Comparison of ENCODE assay signal across 13 cellular contexts in the genomic region with DNA sequence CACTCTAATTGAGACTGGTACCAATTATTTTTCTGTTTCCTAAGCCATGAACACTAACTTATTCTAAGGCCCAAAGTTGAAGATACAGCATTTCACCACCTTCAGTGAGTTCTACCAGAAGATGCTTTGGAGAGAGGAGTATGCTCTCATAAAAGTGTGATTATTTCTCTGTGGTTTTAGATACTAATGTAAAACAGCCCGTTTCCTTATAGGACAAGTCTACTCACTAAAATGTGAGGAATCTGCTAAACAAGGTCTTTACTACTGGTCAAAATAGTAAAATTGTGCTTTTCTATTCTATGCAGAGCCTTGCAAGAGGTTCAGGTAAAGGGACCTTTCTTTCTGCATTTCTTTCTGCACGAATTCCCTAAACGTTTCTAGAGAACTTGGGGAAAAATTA. TPM values are rescaled to one million over a fixed set of nuclear protein-coding genes. Genes with fewer than 3 reads are reported as not detected.
DNase-seq lines count a peak whose midpoint lies in the region; ATAC-seq and TF ChIP-seq lines count a peak whose summit lies in the region.
"Had no signal": no experiment of that assay in that cellular context is flagged by ENCODE, and none has a peak within 500 bp of the region (broad histone marks: within the 10 kb centered on the region; RNA-seq: fewer than 3 reads in every experiment).

No MANE protein-coding gene starts in this region.

- no peaks in the 10 kb centered on the region for H3K9me3 ChIP-seq in CD4-positive, alpha-beta memory T cell (ENCODE audit: control insufficient read depth in 1 of 2, low read length in 2 of 2)
- H3K9me3 ChIP-seq in PC-9 (ENCODE audit: insufficient read depth, low read depth) (no peaks in the 10 kb centered on the region), esophagus squamous epithelium (no peaks in the 10 kb centered on the region), neuron (ENCODE audit: low read length) (no peaks in the 10 kb centered on the region), SJCRH30 (replicated peaks) (no peaks in the 10 kb centered on the region), MM.1S (replicated peaks; ENCODE audit: insufficient read depth, low read length) (no peaks in the 10 kb centered on the region)
- H3K9me3 ChIP-seq: testis had no signal

- H3K4me2 ChIP-seq in PC-9 (peak overlapping the region; percentile 96), MM.1S (ENCODE audit: low read depth, low read length) (no peak overlapping the region)

- H3K4me3 ChIP-seq in CD4-positive, alpha-beta memory T cell (ENCODE audit: low read length in 2 of 2): no peak overlapping the region
- peak overlapping the region; percentile 92 for H3K4me3 ChIP-seq in PC-9
- peak overlapping the region; percentile 68 to 97 (median 89) for H3K4me3 ChIP-seq in esophagus squamous epithelium
- H3K4me3 ChIP-seq in neuron (ENCODE audit: low read length): peak overlapping the region; percentile 93
- no peak overlapping the region for H3K4me3 ChIP-seq in SJCRH30
- no peak overlapping the region for H3K4me3 ChIP-seq in MM.1S (ENCODE audit: low read length)

- no peaks in the 10 kb centered on the region for H3K27me3 ChIP-seq in CD4-positive, alpha-beta memory T cell (ENCODE audit: insufficient read depth, low read length)
- no peaks in the 10 kb centered on the region for H3K27me3 ChIP-seq in PC-9 (ENCODE audit: insufficient read depth, low read depth)
- peaks cover 0 to 3% (median 0%) of the 10 kb centered on the region in 4 donors for H3K27me3 ChIP-seq in esophagus squamous epithelium
- no peaks in the 10 kb centered on the region for H3K27me3 ChIP-seq in neuron (ENCODE audit: insufficient read depth, low read length)
- H3K27me3 ChIP-seq in SJCRH30: no peaks in the 10 kb centered on the region
- no peaks in the 10 kb centered on the region for H3K27me3 ChIP-seq in MM.1S (replicated peaks; ENCODE audit: insufficient read depth, low read length)
- H3K27me3 ChIP-seq: testis had no signal

- TF ChIP-seq CTCF in PC-9 (conservative IDR thresholded peaks at IDR 0.05) (no peak), esophagus squamous epithelium (IDR thresholded peaks at IDR 0.05) (no peak), MM.1S (IDR thresholded peaks at IDR 0.05; ENCODE audit: low read length) (no peak)

- peaks cover 42% of the 10 kb centered on the region for H3F3A ChIP-seq in PC-9 (ENCODE audit: insufficient read depth, low read depth)
- no peaks in the 10 kb centered on the region for H3F3A ChIP-seq in MM.1S (ENCODE audit: insufficient read depth, low read length)

- 25 to 43% methylated on average over 3 of the region's 3 CpGs for WGBS in esophagus squamous epithelium, 2 donors

- peaks cover 4 to 15% of the 10 kb centered on the region in 2 donors for H3K27me3 Mint-ChIP-seq in CD4-positive, alpha-beta memory T cell
- H3K27me3 Mint-ChIP-seq: memory B cell had no signal

- no peaks in the 10 kb centered on the region for H4K20me1 ChIP-seq in PC-9 (ENCODE audit: insufficient read depth)
- no peaks in the 10 kb centered on the region for H4K20me1 ChIP-seq in MM.1S (ENCODE audit: insufficient read depth, low read length)

- no TSS peak for BruUV-seq in PC-9 (replicated peaks; lab: Mats Ljungman, UMichigan)

- H2AFZ ChIP-seq in PC-9: peak overlapping the region; percentile 86; the same call in 1 of the 2 replicates
- no peak overlapping the region for H2AFZ ChIP-seq in neuron (ENCODE audit: low read depth, low read length)
- H2AFZ ChIP-seq in MM.1S (ENCODE audit: low read length): no peak overlapping the region

- peak overlapping the region in 5 of 8 donors; percentile 4 to 89 (median 71) for H3K4me3 Mint-ChIP-seq in CD4-positive, alpha-beta memory T cell

- POLR2A ChIA-PET in CD4-positive, alpha-beta memory T cell (lab: Charles Lee; ENCODE audit: partially characterized antibody): no interaction called here
- POLR2A ChIA-PET in PC-9 (lab: Charles Lee; ENCODE audit: unreplicated experiment): no interaction called here

- H3K27ac ChIP-seq in CD4-positive, alpha-beta memory T cell (ENCODE audit: low read depth, low read length): no peak overlapping the region
- peak overlapping the region; percentile 94 for H3K27ac ChIP-seq in PC-9
- H3K27ac ChIP-seq in esophagus squamous epithelium: peak overlapping the region; percentile 59 to 93 (median 77)
- no peak overlapping the region for H3K27ac ChIP-seq in SJCRH30
- H3K27ac ChIP-seq in MM.1S (ENCODE audit: low read length): no peak overlapping the region

- CTCF ChIA-PET in CD4-positive, alpha-beta memory T cell (lab: Charles Lee; ENCODE audit: partially characterized antibody): no interaction called here
- CTCF ChIA-PET in PC-9 (lab: Charles Lee): no interaction called here

- H3K9me2 ChIP-seq in PC-9 (ENCODE audit: insufficient read depth) (no peaks in the 10 kb centered on the region), MM.1S (replicated peaks; ENCODE audit: insufficient read depth, low read length) (no peaks in the 10 kb centered on the region)

- H3K9ac ChIP-seq in MM.1S (ENCODE audit: low read length): no peak overlapping the region

- H3K36me3 ChIP-seq in CD4-positive, alpha-beta memory T cell (ENCODE audit: insufficient read depth, low read length): no peaks in the 10 kb centered on the region
- H3K36me3 ChIP-seq in PC-9 (ENCODE audit: low read depth) (no peaks in the 10 kb centered on the region), esophagus squamous epithelium (no peaks in the 10 kb centered on the region), neuron (ENCODE audit: insufficient read depth, low read length) (peaks cover 3% of the 10 kb centered on the region), SJCRH30 (no peaks in the 10 kb centered on the region), MM.1S (replicated peaks; ENCODE audit: insufficient read depth, low read length) (no peaks in the 10 kb centered on the region)

- TF ChIP-seq POLR2A in esophagus squamous epithelium (IDR thresholded peaks at IDR 0.05): no peak

- H3K4me1 ChIP-seq in CD4-positive, alpha-beta memory T cell (ENCODE audit: insufficient read depth, low read length): peaks cover 13% of the 10 kb centered on the region
- H3K4me1 ChIP-seq in PC-9 (replicated peaks; ENCODE audit: insufficient read depth): peaks cover 61% of the 10 kb centered on the region
- H3K4me1 ChIP-seq in esophagus squamous epithelium: peaks cover 14 to 77% (median 19%) of the 10 kb centered on the region in 3 donors
- H3K4me1 ChIP-seq in neuron (ENCODE audit: insufficient read depth, low read length): peaks cover 43% of the 10 kb centered on the region
- H3K4me1 ChIP-seq in SJCRH30: peaks cover 3% of the 10 kb centered on the region; the same call in 1 of the 2 replicates
- H3K4me1 ChIP-seq in MM.1S (ENCODE audit: low read length): no peaks in the 10 kb centered on the region

- no peaks in the 10 kb centered on the region for H3K9me3 Mint-ChIP-seq in CD4-positive, alpha-beta memory T cell
- H3K9me3 Mint-ChIP-seq: memory B cell had no signal

- intact Hi-C loops in CD4-positive, alpha-beta memory T cell (cut with micrococcal nuclease): loop anchor here (2.0 kb wide), 1 partner anchor 107 kb away; a partner anchor contains a TSS
- intact Hi-C loops in PC-9 (cut with micrococcal nuclease; ENCODE audit: unreplicated experiment): loop anchor here (2.0 kb wide), 1 partner anchor 261 kb away; no protein-coding TSS in a partner anchor
- intact Hi-C loops in esophagus squamous epithelium (cut with DNase I): no loop called here
- intact Hi-C loops in posterior cingulate gyrus (cut with DNase I): loop anchor here (5.0 kb wide), 1 partner anchor 108 kb away; a partner anchor contains a TSS

- H3K79me2 ChIP-seq in PC-9 (ENCODE audit: low read depth): peaks cover 62% of the 10 kb centered on the region
- H3K79me2 ChIP-seq in MM.1S (ENCODE audit: low read length): no peaks in the 10 kb centered on the region

- DNase-seq in CD4-positive, alpha-beta memory T cell: no peak
- DNase-seq in PC-9 (no peak), esophagus squamous epithelium (lab: John Stamatoyannopoulos, UW) (no peak), SJCRH30 (no peak), MM.1S (no peak), posterior cingulate gyrus (no peak)
- DNase-seq: activated CD4-positive, alpha-beta T cell treated with anti-CD3 and anti-CD28 coated beads, Interleukin-2, amount 50 U/mL, for 48 hours; NCI-H345; stimulated activated CD4-positive, alpha-beta T cell treated with anti-CD3 and anti-CD28 coated beads, Interleukin-1b, Interleukin-23, amount 100 ng/mL, for 48 hours; testis had no signal

- peaks cover 11 to 27% (median 18%) of the 10 kb centered on the region in 4 donors for H3K4me1 Mint-ChIP-seq in CD4-positive, alpha-beta memory T cell

- H3K36me3 Mint-ChIP-seq in CD4-positive, alpha-beta memory T cell: peaks cover 0 to 3% of the 10 kb centered on the region in 2 donors
- H3K36me3 Mint-ChIP-seq: memory B cell had no signal

- ATAC-seq in HG02938 (IDR thresholded peaks at IDR 0.05; ENCODE audit: unreplicated experiment): no peak

- no peak overlapping the region for H3K27ac Mint-ChIP-seq in CD4-positive, alpha-beta memory T cell
- H3K27ac Mint-ChIP-seq: memory B cell had no signal

RNA-seq across cellular contexts. Expression of a gene that starts 2.4 kb away (rescaled TPM):
- total RNA-seq in CD4-positive, alpha-beta memory T cell: 1 to 10 TPM in 1 of 2 experiments, under 1 TPM in 1; 0.58 to 1.6 TPM
- under 1 TPM; 0.03 to 0.58 TPM for polyA plus RNA-seq in CD4-positive, alpha-beta memory T cell
- total RNA-seq in PC-9 (2021): 33.4 and 37.4 TPM in 2 replicates
- 10 to 100 TPM; 22.3 to 45.6 (median 35.1) TPM for total RNA-seq in esophagus squamous epithelium
- 40.0 and 44.2 TPM in 2 replicates for total RNA-seq in SJCRH30 (2014; rRNA removed; shearing (Covaris generic))

RNA-seq across cellular contexts. Expression of a gene that starts 36.4 kb away (rescaled TPM):
- 10 to 100 TPM; 30.7 to 31.8 TPM for total RNA-seq in CD4-positive, alpha-beta memory T cell
- 10 to 100 TPM; 16.4 to 17.8 TPM for polyA plus RNA-seq in CD4-positive, alpha-beta memory T cell
- total RNA-seq in PC-9 (2021) (21.2 and 30.6 TPM in 2 replicates), esophagus squamous epithelium (10 to 100 TPM; 30.4 to 50.3 (median 47.3) TPM)
- total RNA-seq in SJCRH30 (2014; rRNA removed; shearing (Covaris generic)): 64.6 and 70.6 TPM in 2 replicates

Comparison
In these comparisons a context has a peak if more than half of its experiments do, and no peak if none do; other contexts are left out.
1. H3K27ac ChIP-seq: peak in PC-9 (single experiment) and esophagus squamous epithelium (4 of 4); none in CD4-positive, alpha-beta memory T cell (single experiment), SJCRH30 (single experiment) and MM.1S (single experiment).
2. H3K4me3 ChIP-seq: peak in PC-9 (single experiment), esophagus squamous epithelium (4 of 4) and neuron (single experiment); none in CD4-positive, alpha-beta memory T cell (0 of 2), SJCRH30 (single experiment) and MM.1S (single experiment).
3. RNA of a gene that starts 2.4 kb away (total RNA-seq): 40.0 to 44.2 TPM in SJCRH30, 22.3 to 45.6 TPM in esophagus squamous epithelium and 33.4 to 37.4 TPM in PC-9; 0.58 to 1.6 TPM in CD4-positive, alpha-beta memory T cell; every median in the first group is over 4 times any median in the second.